ENCODE assay signal across 10 cellular contexts in the genomic region with DNA sequence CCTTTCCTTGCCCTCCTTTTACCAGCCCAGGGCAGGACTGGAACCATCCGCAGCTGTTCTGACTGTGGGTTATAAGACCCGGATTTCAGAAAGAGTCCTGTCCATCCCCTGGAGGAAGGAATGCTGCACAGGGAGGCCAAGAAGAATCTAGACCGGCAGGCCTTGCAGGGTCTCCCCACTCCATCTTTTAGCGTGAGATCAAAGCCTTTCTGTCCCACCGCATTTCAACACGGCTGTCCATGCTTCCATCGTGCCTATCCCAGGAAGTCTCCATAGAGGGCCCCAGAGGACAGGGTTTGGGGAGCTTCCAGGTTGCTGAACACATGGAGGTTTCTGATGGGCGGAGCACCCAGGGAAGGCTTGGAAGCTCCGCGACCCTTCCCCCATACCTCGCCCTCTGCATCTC.
A peak's percentile ranks its signal among the peaks of the same experiment; 100 is the strongest.
DNase-seq lines count a peak whose midpoint lies in the region; ATAC-seq and TF ChIP-seq lines count a peak whose summit lies in the region.
"Had no signal": no experiment of that assay in that cellular context is flagged by ENCODE, and none has a peak within 500 bp of the region (broad histone marks: within the 10 kb centered on the region; RNA-seq: fewer than 3 reads in every experiment).

No MANE protein-coding gene starts in this region.

- peak; percentile 65 for ATAC-seq in left ventricle myocardium superior
- ATAC-seq in sciatic nerve = peak; percentile 72

- H3K4me3 ChIP-seq in SK-N-SH (ENCODE audit: low read depth in 2 of 2, low read length in 1 of 2) = no peak overlapping the region
- no peak overlapping the region for H3K4me3 ChIP-seq in effector memory CD4-positive, alpha-beta T cell (ENCODE audit: insufficient read depth, low read depth, low read length, poor library complexity, severe bottlenecking)
- H3K4me3 ChIP-seq: spleen, testis had no signal

- no peak overlapping the region for H2AFZ ChIP-seq in SK-N-SH (ENCODE audit: low read depth)

- intact Hi-C loops in left ventricle myocardium superior (cut with micrococcal nuclease) (no loop called here), sciatic nerve (cut with DNase I) (no loop called here)

- TF ChIP-seq RAD21 in SK-N-SH (IDR thresholded peaks at IDR 0.05; ENCODE audit: low read length) = peak; percentile 47

- H3K27me3 ChIP-seq in SK-N-SH (ENCODE audit: insufficient read depth) = no peaks in the 10 kb centered on the region
- no peaks in the 10 kb centered on the region for H3K27me3 ChIP-seq in effector memory CD4-positive, alpha-beta T cell (replicated peaks; ENCODE audit: control insufficient read depth, insufficient read depth, low read length, poor library complexity, severe bottlenecking)
- H3K27me3 ChIP-seq: spleen, testis had no signal

- H3K9me3 ChIP-seq in SK-N-SH = no peaks in the 10 kb centered on the region
- no peaks in the 10 kb centered on the region for H3K9me3 ChIP-seq in effector memory CD4-positive, alpha-beta T cell (ENCODE audit: control insufficient read depth, low read length)
- H3K9me3 ChIP-seq: spleen, testis had no signal

- WGBS in SK-N-SH (ENCODE audit: low lambda C conversion rate) = 82% methylated on average over 9 of the region's 11 CpGs

- no peak overlapping the region for H3K27ac ChIP-seq in SK-N-SH (ENCODE audit: low read depth in 2 of 2, low read length in 1 of 2)
- H3K27ac ChIP-seq in effector memory CD4-positive, alpha-beta T cell (ENCODE audit: insufficient read depth, low read length, poor library complexity, severe bottlenecking) = no peak overlapping the region
- H3K27ac ChIP-seq: spleen, testis had no signal

- peak; percentile 5 for DNase-seq in LHCN-M2 (ENCODE audit: low read depth)
- peak; percentile 52 for DNase-seq in SK-N-SH
- DNase-seq in left ventricle myocardium superior = no peak
- no peak for DNase-seq in sciatic nerve (ENCODE audit: low spot score)
- no peak for DNase-seq in stimulated activated naive CD4-positive, alpha-beta T cell (lab: John Stamatoyannopoulos, UW)
- no peak for DNase-seq in activated gamma-delta T cell treated with Interleukin-2 at 50 U/mL for 16 hours
- DNase-seq in effector memory CD4-positive, alpha-beta T cell = no peak
- DNase-seq: Karpas-422, spleen, testis had no signal

- H3K9me2 ChIP-seq in SK-N-SH = no peaks in the 10 kb centered on the region

- H4K20me1 ChIP-seq in SK-N-SH (ENCODE audit: insufficient read depth) = no peaks in the 10 kb centered on the region

- no peaks in the 10 kb centered on the region for H3F3A ChIP-seq in SK-N-SH (replicated peaks; ENCODE audit: insufficient read depth)

- no peak overlapping the region for H3K4me2 ChIP-seq in SK-N-SH

- H3K4me1 ChIP-seq in SK-N-SH (ENCODE audit: control insufficient read depth in 1 of 2, insufficient read depth in 2 of 2, low read depth in 1 of 2, low read length in 1 of 2) = no peaks in the 10 kb centered on the region
- no peaks in the 10 kb centered on the region for H3K4me1 ChIP-seq in effector memory CD4-positive, alpha-beta T cell (ENCODE audit: control insufficient read depth, insufficient read depth, low read length, poor library complexity, severe bottlenecking)
- H3K4me1 ChIP-seq: testis had no signal

- H3K9ac ChIP-seq in SK-N-SH = no peak overlapping the region

- H3K79me2 ChIP-seq in SK-N-SH (ENCODE audit: insufficient read depth) = no peaks in the 10 kb centered on the region

- TF ChIP-seq CTCF in SK-N-SH (IDR thresholded peaks at IDR 0.05) = peak; percentile 23; the same call in 1 of the 2 replicates

- CTCF ChIA-PET in SK-N-SH (lab: Yijun Ruan, JAX) = interaction anchor here (0.8 to 4.6 kb wide), 6 partner anchors 12 to 423 kb away, joined by 3 to 28 read pairs (median 4); a partner anchor contains a TSS

- POLR2A ChIA-PET in SK-N-SH (lab: Yijun Ruan, JAX) = no interaction called here

- no peak for TF ChIP-seq EP300 in SK-N-SH (IDR thresholded peaks at IDR 0.05; ENCODE audit: borderline replicate concordance in 1 of 2, low read depth in 1 of 2, low read length in 1 of 2)

- H3K36me3 ChIP-seq in SK-N-SH (replicated peaks in 1 of 2; ENCODE audit: control insufficient read depth in 1 of 2, insufficient read depth in 2 of 2, low read length in 1 of 2) = no peaks in the 10 kb centered on the region
- H3K36me3 ChIP-seq in effector memory CD4-positive, alpha-beta T cell (ENCODE audit: control insufficient read depth, insufficient read depth, low read length) = no peaks in the 10 kb centered on the region
- H3K36me3 ChIP-seq: spleen had no signal

TF ChIP-seq in SK-N-SH, 30 proteins besides CTCF, POLR2A, EP300 and RAD21 (continues in another document):
- TF ChIP-seq JUND (IDR thresholded peaks at IDR 0.05) = no peak
- TF ChIP-seq SMC3 (IDR thresholded peaks at IDR 0.05; ENCODE audit: low read depth, low read length) = no peak
- TF ChIP-seq, protein P1, sequence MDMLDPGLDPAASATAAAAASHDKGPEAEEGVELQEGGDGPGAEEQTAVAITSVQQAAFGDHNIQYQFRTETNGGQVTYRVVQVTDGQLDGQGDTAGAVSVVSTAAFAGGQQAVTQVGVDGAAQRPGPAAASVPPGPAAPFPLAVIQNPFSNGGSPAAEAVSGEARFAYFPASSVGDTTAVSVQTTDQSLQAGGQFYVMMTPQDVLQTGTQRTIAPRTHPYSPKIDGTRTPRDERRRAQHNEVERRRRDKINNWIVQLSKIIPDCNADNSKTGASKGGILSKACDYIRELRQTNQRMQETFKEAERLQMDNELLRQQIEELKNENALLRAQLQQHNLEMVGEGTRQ (IDR thresholded peaks at IDR 0.05; ENCODE audit: borderline replicate concordance, low read depth, low read length) = no peak
- TF ChIP-seq, protein P2, sequence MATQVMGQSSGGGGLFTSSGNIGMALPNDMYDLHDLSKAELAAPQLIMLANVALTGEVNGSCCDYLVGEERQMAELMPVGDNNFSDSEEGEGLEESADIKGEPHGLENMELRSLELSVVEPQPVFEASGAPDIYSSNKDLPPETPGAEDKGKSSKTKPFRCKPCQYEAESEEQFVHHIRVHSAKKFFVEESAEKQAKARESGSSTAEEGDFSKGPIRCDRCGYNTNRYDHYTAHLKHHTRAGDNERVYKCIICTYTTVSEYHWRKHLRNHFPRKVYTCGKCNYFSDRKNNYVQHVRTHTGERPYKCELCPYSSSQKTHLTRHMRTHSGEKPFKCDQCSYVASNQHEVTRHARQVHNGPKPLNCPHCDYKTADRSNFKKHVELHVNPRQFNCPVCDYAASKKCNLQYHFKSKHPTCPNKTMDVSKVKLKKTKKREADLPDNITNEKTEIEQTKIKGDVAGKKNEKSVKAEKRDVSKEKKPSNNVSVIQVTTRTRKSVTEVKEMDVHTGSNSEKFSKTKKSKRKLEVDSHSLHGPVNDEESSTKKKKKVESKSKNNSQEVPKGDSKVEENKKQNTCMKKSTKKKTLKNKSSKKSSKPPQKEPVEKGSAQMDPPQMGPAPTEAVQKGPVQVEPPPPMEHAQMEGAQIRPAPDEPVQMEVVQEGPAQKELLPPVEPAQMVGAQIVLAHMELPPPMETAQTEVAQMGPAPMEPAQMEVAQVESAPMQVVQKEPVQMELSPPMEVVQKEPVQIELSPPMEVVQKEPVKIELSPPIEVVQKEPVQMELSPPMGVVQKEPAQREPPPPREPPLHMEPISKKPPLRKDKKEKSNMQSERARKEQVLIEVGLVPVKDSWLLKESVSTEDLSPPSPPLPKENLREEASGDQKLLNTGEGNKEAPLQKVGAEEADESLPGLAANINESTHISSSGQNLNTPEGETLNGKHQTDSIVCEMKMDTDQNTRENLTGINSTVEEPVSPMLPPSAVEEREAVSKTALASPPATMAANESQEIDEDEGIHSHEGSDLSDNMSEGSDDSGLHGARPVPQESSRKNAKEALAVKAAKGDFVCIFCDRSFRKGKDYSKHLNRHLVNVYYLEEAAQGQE (IDR thresholded peaks at IDR 0.05; ENCODE audit: low read depth, low read length) = no peak
- TF ChIP-seq YY1 (IDR thresholded peaks at IDR 0.05; ENCODE audit: low read depth) = no peak
- TF ChIP-seq, protein P3, sequence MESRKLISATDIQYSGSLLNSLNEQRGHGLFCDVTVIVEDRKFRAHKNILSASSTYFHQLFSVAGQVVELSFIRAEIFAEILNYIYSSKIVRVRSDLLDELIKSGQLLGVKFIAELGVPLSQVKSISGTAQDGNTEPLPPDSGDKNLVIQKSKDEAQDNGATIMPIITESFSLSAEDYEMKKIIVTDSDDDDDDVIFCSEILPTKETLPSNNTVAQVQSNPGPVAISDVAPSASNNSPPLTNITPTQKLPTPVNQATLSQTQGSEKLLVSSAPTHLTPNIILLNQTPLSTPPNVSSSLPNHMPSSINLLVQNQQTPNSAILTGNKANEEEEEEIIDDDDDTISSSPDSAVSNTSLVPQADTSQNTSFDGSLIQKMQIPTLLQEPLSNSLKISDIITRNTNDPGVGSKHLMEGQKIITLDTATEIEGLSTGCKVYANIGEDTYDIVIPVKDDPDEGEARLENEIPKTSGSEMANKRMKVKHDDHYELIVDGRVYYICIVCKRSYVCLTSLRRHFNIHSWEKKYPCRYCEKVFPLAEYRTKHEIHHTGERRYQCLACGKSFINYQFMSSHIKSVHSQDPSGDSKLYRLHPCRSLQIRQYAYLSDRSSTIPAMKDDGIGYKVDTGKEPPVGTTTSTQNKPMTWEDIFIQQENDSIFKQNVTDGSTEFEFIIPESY (IDR thresholded peaks at IDR 0.05; ENCODE audit: borderline replicate concordance, low read depth) = no peak
- TF ChIP-seq TCF12 (IDR thresholded peaks at IDR 0.05) = no peak
- no peak for TF ChIP-seq TEAD4 (IDR thresholded peaks at IDR 0.05; ENCODE audit: borderline replicate concordance, insufficient read depth)
- TF ChIP-seq FOXM1 (IDR thresholded peaks at IDR 0.05; ENCODE audit: low read depth) = no peak
- no peak for TF ChIP-seq ELF1 (IDR thresholded peaks at IDR 0.05)
- no peak for TF ChIP-seq POLR2AphosphoS5 (IDR thresholded peaks at IDR 0.05; ENCODE audit: low read depth, low read length)
- TF ChIP-seq RXRA (IDR thresholded peaks at IDR 0.05; ENCODE audit: borderline replicate concordance, low read depth) = no peak
- TF ChIP-seq, protein P4, sequence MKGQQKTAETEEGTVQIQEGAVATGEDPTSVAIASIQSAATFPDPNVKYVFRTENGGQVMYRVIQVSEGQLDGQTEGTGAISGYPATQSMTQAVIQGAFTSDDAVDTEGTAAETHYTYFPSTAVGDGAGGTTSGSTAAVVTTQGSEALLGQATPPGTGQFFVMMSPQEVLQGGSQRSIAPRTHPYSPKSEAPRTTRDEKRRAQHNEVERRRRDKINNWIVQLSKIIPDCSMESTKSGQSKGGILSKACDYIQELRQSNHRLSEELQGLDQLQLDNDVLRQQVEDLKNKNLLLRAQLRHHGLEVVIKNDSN (IDR thresholded peaks at IDR 0.05; ENCODE audit: borderline replicate concordance, low read depth) = no peak
- TF ChIP-seq FOSL2 (IDR thresholded peaks at IDR 0.05; ENCODE audit: borderline replicate concordance, low read depth) = no peak
- TF ChIP-seq GATA2 (CRISPR knock-in tag; IDR thresholded peaks at IDR 0.05) = no peak
- TF ChIP-seq NFIC (IDR thresholded peaks at IDR 0.05; ENCODE audit: borderline replicate concordance) = no peak

Comparison
In these comparisons a context has a peak if more than half of its experiments do, and no peak if none do; other contexts are left out.
1. DNase-seq: peak in LHCN-M2 (single experiment) and SK-N-SH (single experiment); none in left ventricle myocardium superior (single experiment), sciatic nerve (single experiment), stimulated activated naive CD4-positive, alpha-beta T cell (0 of 6), activated gamma-delta T cell treated with Interleukin-2 at 50 U/mL for 16 hours (single experiment) and effector memory CD4-positive, alpha-beta T cell (0 of 3).